ENCODE assay signal across 10 cellular contexts in genomic region chr20:46174469-46175126, GRCh38. TPM values are rescaled to one million over a fixed set of nuclear protein-coding genes. Genes with fewer than 3 reads are reported as not detected.
DNase-seq lines count a peak whose midpoint lies in the region; ATAC-seq, FAIRE-seq and TF ChIP-seq lines count a peak whose summit lies in the region.
"Had no signal": no experiment of that assay in that cellular context is flagged by ENCODE, and none has a peak within 500 bp of the region (broad histone marks: within the 10 kb centered on the region; RNA-seq: fewer than 3 reads in every experiment).

No MANE protein-coding gene starts in this region.

- no peak overlapping the region for H3K4me3 ChIP-seq in astrocyte (ENCODE audit: insufficient read depth, low read depth, low read length)
- H3K4me3 ChIP-seq in iPS DF 6.9 (ENCODE audit: low read length), result peak overlapping the region; percentile 30; the same call in 1 of the 2 replicates
- H3K4me3 ChIP-seq: BLaER1 treated with 17β-estradiol and CSF1 and Interleukin-3, amounts not matched to agents 10 nM and 100 nM had no signal

- H3K9me3 ChIP-seq in T-helper 17 cell (ENCODE audit: control insufficient read depth, low read length, poor library complexity, severe bottlenecking) (no peaks in the 10 kb centered on the region), astrocyte (ENCODE audit: insufficient read depth, low read depth, low read length) (peaks cover 4% of the 10 kb centered on the region), iPS DF 6.9 (ENCODE audit: control insufficient read depth, insufficient read depth, low read length) (no peaks in the 10 kb centered on the region)
- H3K9me3 ChIP-seq: BLaER1 treated with 17β-estradiol and CSF1 and Interleukin-3, amounts not matched to agents 10 nM and 100 nM had no signal

- no peaks in the 10 kb centered on the region for H4K20me1 ChIP-seq in astrocyte (ENCODE audit: insufficient read depth, low read length)

- H3K27me3 Mint-ChIP-seq in T-helper 17 cell (peaks cover 87% of the 10 kb centered on the region), astrocyte (ENCODE audit: low read depth, unreplicated experiment) (peaks cover 89% of the 10 kb centered on the region)

- H3K4me2 ChIP-seq in astrocyte (ENCODE audit: low read length), result no peak overlapping the region
- H3K4me2 ChIP-seq: BLaER1 treated with 17β-estradiol and CSF1 and Interleukin-3, amounts not matched to agents 10 nM and 100 nM had no signal

- no CpG with 5 or more reads among the region's 77 CpGs for WGBS in iPS DF 6.9 (ENCODE audit: insufficient coverage, insufficient read length)

- no peak for FAIRE-seq in astrocyte (lab: Jason Lieb, UNC)

- ATAC-seq in T-helper 17 cell (peak; percentile 96), GM21528 (IDR thresholded peaks at IDR 0.05; ENCODE audit: low FRiP score, unreplicated experiment) (no peak)

- H3K4me1 Mint-ChIP-seq in T-helper 17 cell, result no peaks in the 10 kb centered on the region
- no peaks in the 10 kb centered on the region for H3K4me1 Mint-ChIP-seq in astrocyte (ENCODE audit: low read depth, unreplicated experiment)

- H3K4me1 ChIP-seq in astrocyte (ENCODE audit: insufficient read depth, low read length) (no peaks in the 10 kb centered on the region), iPS DF 6.9 (ENCODE audit: control insufficient read depth, insufficient read depth, low read length) (no peaks in the 10 kb centered on the region)

- H3K27ac Mint-ChIP-seq in T-helper 17 cell (no peak overlapping the region), astrocyte (ENCODE audit: unreplicated experiment) (no peak overlapping the region)

- peak; percentile 88 for TF ChIP-seq CTCF in 22Rv1 (IDR thresholded peaks at IDR 0.05)
- TF ChIP-seq CTCF in astrocyte (IDR thresholded peaks at IDR 0.05; ENCODE audit: insufficient read depth, low read depth, low read length), result peak; percentile 15

- H3K27me3 ChIP-seq in astrocyte (ENCODE audit: insufficient read depth, low read length) (peaks cover 44% of the 10 kb centered on the region), iPS DF 6.9 (ENCODE audit: control insufficient read depth, insufficient read depth, low read length) (peaks cover 20% of the 10 kb centered on the region)

- H3K36me3 ChIP-seq in astrocyte (ENCODE audit: insufficient read depth, low read length) (no peaks in the 10 kb centered on the region), iPS DF 6.9 (ENCODE audit: control insufficient read depth, insufficient read depth, low read length) (no peaks in the 10 kb centered on the region)
- H3K36me3 ChIP-seq: BLaER1 treated with 17β-estradiol and CSF1 and Interleukin-3, amounts not matched to agents 10 nM and 100 nM had no signal

- H3K9ac ChIP-seq in astrocyte (ENCODE audit: low read length), result no peak overlapping the region
- H3K9ac ChIP-seq: BLaER1 treated with 17β-estradiol and CSF1 and Interleukin-3, amounts not matched to agents 10 nM and 100 nM had no signal

- H2AFZ ChIP-seq in astrocyte (ENCODE audit: low read depth, low read length), result peak overlapping the region; percentile 34

- no peak overlapping the region for H3K27ac ChIP-seq in 22Rv1
- no peak overlapping the region for H3K27ac ChIP-seq in astrocyte (ENCODE audit: low read depth, low read length)
- no peak overlapping the region for H3K27ac ChIP-seq in iPS DF 6.9 (ENCODE audit: low read length)
- H3K27ac ChIP-seq: BLaER1 treated with 17β-estradiol and CSF1 and Interleukin-3, amounts not matched to agents 10 nM and 100 nM; epithelial cell of prostate had no signal

- no peaks in the 10 kb centered on the region for H3K79me2 ChIP-seq in astrocyte (ENCODE audit: insufficient read depth, low read length)

- H3K36me3 Mint-ChIP-seq in T-helper 17 cell (ENCODE audit: low read depth), result peaks cover 6% of the 10 kb centered on the region
- no peaks in the 10 kb centered on the region for H3K36me3 Mint-ChIP-seq in astrocyte (ENCODE audit: low read depth, unreplicated experiment)

- no peaks in the 10 kb centered on the region for H3K9me3 Mint-ChIP-seq in astrocyte (ENCODE audit: unreplicated experiment)

- DNase-seq in HT1080 (ENCODE audit: low read depth) (peak; percentile 19), T-helper 17 cell (peak; percentile 49 to 67 (median 60)), astrocyte (ENCODE audit: low read depth) (peak; percentile 3), iPS DF 6.9 (ENCODE audit: low read depth, low spot score) (peak; percentile 57), MV-4-11 (lab: John Stamatoyannopoulos, UW) (no peak)
- DNase-seq in stimulated activated CD4-positive, alpha-beta T cell treated with anti-CD3 and anti-CD28 coated beads, Interleukin-12 subunit alpha, Interleukin-12 subunit beta, amount 100 ng/mL, for 48 hours (ENCODE audit: low read depth in 2 of 3, low spot score in 1 of 3), result peak; percentile 50 to 67 (median 61)

- H3K4me3 Mint-ChIP-seq in T-helper 17 cell (peak overlapping the region; percentile 43), astrocyte (ENCODE audit: unreplicated experiment) (no peak overlapping the region)

RNA-seq across cellular contexts. Expression of gene CD40, which starts 56.5 kb away (rescaled TPM):
- not detected in 2 replicates for total RNA-seq in HT1080 (2014; rRNA removed; shearing (Covaris generic))
- polyA plus RNA-seq in HT1080 (2015; cell fraction: cytosol; rRNA removed), result 0.05 and 0.24 TPM in 2 replicates
- 0.13 and 0.68 TPM in 2 replicates for polyA plus RNA-seq in HT1080 (2015; cell fraction: nucleus; rRNA removed)
- total RNA-seq in T-helper 17 cell (1 to 10 TPM in 1 of 2 donors, under 1 TPM in 1; 0.68 to 5.8 TPM), astrocyte (2.3 and 4.1 TPM in 2 replicates)
